37 cellular contexts compared by ENCODE assay signal in the genomic region with DNA sequence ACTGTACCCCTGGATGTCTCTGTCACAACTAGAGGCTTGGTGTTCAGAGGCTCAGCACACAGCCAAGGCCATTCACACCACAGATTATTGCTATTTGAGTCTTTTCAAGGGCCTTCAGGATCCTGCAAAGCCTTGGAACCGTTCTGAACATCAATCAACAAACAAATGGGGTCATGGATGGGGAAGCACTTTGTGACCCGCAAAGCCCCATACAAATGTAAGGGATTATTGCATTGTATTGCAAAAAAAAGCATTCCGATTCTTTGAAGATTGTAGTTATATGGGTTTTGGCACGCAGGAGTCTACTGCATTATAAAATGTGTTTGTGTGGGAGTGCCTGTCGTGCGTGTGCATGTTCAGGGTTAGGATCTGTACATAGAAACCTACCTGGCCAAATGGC.
"Had no signal": no experiment of that assay in that cellular context is flagged by ENCODE, and none has a peak within 500 bp of the region (broad histone marks: within the 10 kb centered on the region; RNA-seq: fewer than 3 reads in every experiment).

No MANE protein-coding gene starts in this region.

- H3K4me1 ChIP-seq: adrenal gland had no signal

- H3K27me3 ChIP-seq: adrenal gland, cardiac muscle cell had no signal

- H3K36me3 ChIP-seq: adrenal gland, cardiac muscle cell had no signal

- H3K4me3 Mint-ChIP-seq: activated B cell treated with CpG ODN at 0.5 μM for 24 hours; activated CD4-positive, alpha-beta memory T cell treated with anti-CD3 and anti-CD28 coated beads for 36 hours; activated CD4-positive, alpha-beta T cell treated with anti-CD3 and anti-CD28 coated beads, Interleukin-2, amount 10 ng/mL, durations not matched to agents 24 days and 14 days; activated CD8-positive, alpha-beta T cell treated with anti-CD3 and anti-CD28 coated beads for 36 hours; activated naive CD4-positive, alpha-beta T cell treated with anti-CD3 and anti-CD28 coated beads, Interleukin-2, amount 10 ng/mL, durations not matched to agents 7 days and 5 days; activated naive CD8-positive, alpha-beta T cell treated with anti-CD3 and anti-CD28 coated beads for 36 hours; activated T-cell treated with anti-CD3 and anti-CD28 coated beads, Interleukin-2, amount 50 U/mL, for 4 hours; activated T-cell treated with anti-CD3 and anti-CD28 coated beads, Interleukin-2, amount 50 U/mL, for 72 hours; activated T-helper 1 cell treated with anti-CD3 and anti-CD28 coated beads, Interleukin-12 subunit alpha, Interleukin-12 subunit beta, Interleukin-2, Interleukin-4 antibody, amounts not matched to agents 30 ng/mL and 10 ng/mL and 1 ng/mL, durations not matched to agents 14 hours and 24 hours and 36 hours; activated T-helper 17 cell treated with anti-CD3 and anti-CD28 coated beads, Interleukin-2, amount 50 U/mL, for 72 hours; brain; central memory CD8-positive, alpha-beta T cell; T-helper 1 cell treated with Interleukin-12 subunit alpha and Interleukin-12 subunit beta and Interleukin-4 antibody, amounts not matched to agents 30 μg/mL and 1 μg/mL, for 36 hours; T-helper 2 cell treated with Interferon-gamma antibody and Interleukin-4, amounts not matched to agents 5 μg/mL and 100 μg/mL, for 36 hours had no signal

- H3K27me3 Mint-ChIP-seq: activated B cell treated with CpG ODN at 0.5 μM for 24 hours; activated CD4-positive, alpha-beta memory T cell treated with anti-CD3 and anti-CD28 coated beads for 36 hours; activated CD4-positive, alpha-beta T cell treated with anti-CD3 and anti-CD28 coated beads, Interleukin-2, amount 10 ng/mL, durations not matched to agents 24 days and 14 days; activated CD8-positive, alpha-beta T cell treated with anti-CD3 and anti-CD28 coated beads for 36 hours; activated naive CD8-positive, alpha-beta T cell treated with anti-CD3 and anti-CD28 coated beads for 36 hours; activated T-helper 17 cell treated with anti-CD3 and anti-CD28 coated beads, Interleukin-2, amount 50 U/mL, for 72 hours; central memory CD8-positive, alpha-beta T cell had no signal

- H3K4me3 ChIP-seq: adrenal gland, cardiac muscle cell had no signal

- H3K9me3 ChIP-seq: adrenal gland had no signal

- DNase-seq: activated B cell treated with CpG ODN at 0.5 μM for 24 hours; activated CD4-positive, alpha-beta memory T cell treated with anti-CD3 and anti-CD28 coated beads for 36 hours; activated CD4-positive, alpha-beta T cell treated with anti-CD3 and anti-CD28 coated beads for 4 hours; activated CD4-positive, alpha-beta T cell treated with anti-CD3 and anti-CD28 coated beads, Interleukin-2, amount 10 ng/mL, durations not matched to agents 24 days and 14 days; activated CD4-positive, alpha-beta T cell treated with anti-CD3 and anti-CD28 coated beads, Interleukin-2, amount 50 U/mL, for 1 hour; activated CD4-positive, alpha-beta T cell treated with anti-CD3 and anti-CD28 coated beads, Interleukin-2, amount 50 U/mL, for 4 hours; activated CD4-positive, CD25-positive, alpha-beta regulatory T cell treated with anti-CD3 and anti-CD28 coated beads, Interleukin-2, amount 50 U/mL, for 72 hours; activated CD8-positive, alpha-beta memory T cell treated with anti-CD3 and anti-CD28 coated beads, Interleukin-2, amount 50 U/mL, for 4 hours; activated CD8-positive, alpha-beta T cell treated with anti-CD3 and anti-CD28 coated beads for 36 hours; activated effector memory CD4-positive, alpha-beta T cell treated with anti-CD3 and anti-CD28 coated beads, Interleukin-2, amount 50 U/mL, for 16 hours; activated gamma-delta T cell treated with Interleukin-2 at 50 U/mL for 16 hours; activated naive CD4-positive, alpha-beta T cell; activated naive CD4-positive, alpha-beta T cell treated with anti-CD3 and anti-CD28 coated beads, Interleukin-2, amount 10 ng/mL, durations not matched to agents 7 days and 5 days; activated naive CD8-positive, alpha-beta T cell treated with anti-CD3 and anti-CD28 coated beads for 36 hours; activated T-cell treated with anti-CD3 and anti-CD28 coated beads for 4 hours; activated T-cell treated with anti-CD3 and anti-CD28 coated beads, Interleukin-2, amount 50 U/mL, for 1 hour; activated T-cell treated with anti-CD3 and anti-CD28 coated beads, Interleukin-2, amount 50 U/mL, for 4 hours; activated T-cell treated with anti-CD3 and anti-CD28 coated beads, Interleukin-2, amount 50 U/mL, for 72 hours; adrenal gland; amniotic stem cell; aorta; caudate nucleus; cerebellar nuclear complex; T-helper 1 cell; T-helper 2 cell; T-helper 9 cell had no signal

- FAIRE-seq: bronchial epithelial cell, TTC549 had no signal

- H3K4me1 Mint-ChIP-seq: brain had no signal

- H3K27ac Mint-ChIP-seq: activated B cell treated with CpG ODN at 0.5 μM for 24 hours; activated CD4-positive, alpha-beta memory T cell treated with anti-CD3 and anti-CD28 coated beads for 36 hours; activated CD4-positive, alpha-beta T cell treated with anti-CD3 and anti-CD28 coated beads, Interleukin-2, amount 10 ng/mL, durations not matched to agents 24 days and 14 days; activated CD8-positive, alpha-beta T cell treated with anti-CD3 and anti-CD28 coated beads for 36 hours; activated naive CD4-positive, alpha-beta T cell treated with anti-CD3 and anti-CD28 coated beads, Interleukin-2, amount 10 ng/mL, durations not matched to agents 7 days and 5 days; activated naive CD4-positive, alpha-beta T cell treated with anti-CD3 and anti-CD28 coated beads, Interleukin-2, amount 50 U/mL, for 72 hours; activated naive CD8-positive, alpha-beta T cell treated with anti-CD3 and anti-CD28 coated beads for 36 hours; activated T-cell treated with anti-CD3 and anti-CD28 coated beads, Interleukin-2, amount 50 U/mL, for 72 hours; activated T-helper 1 cell treated with anti-CD3 and anti-CD28 coated beads, Interleukin-12 subunit alpha, Interleukin-12 subunit beta, Interleukin-2, Interleukin-4 antibody, amounts not matched to agents 30 ng/mL and 10 ng/mL and 1 ng/mL, durations not matched to agents 14 hours and 24 hours and 36 hours; activated T-helper 17 cell treated with anti-CD3 and anti-CD28 coated beads, Interleukin-2, amount 50 U/mL, for 72 hours; brain; T-helper 1 cell treated with Interleukin-12 subunit alpha and Interleukin-12 subunit beta and Interleukin-4 antibody, amounts not matched to agents 30 μg/mL and 1 μg/mL, for 36 hours; T-helper 2 cell treated with Interferon-gamma antibody and Interleukin-4, amounts not matched to agents 5 μg/mL and 100 μg/mL, for 36 hours had no signal

- H3K36me3 Mint-ChIP-seq: activated CD4-positive, alpha-beta memory T cell treated with anti-CD3 and anti-CD28 coated beads for 36 hours; activated naive CD4-positive, alpha-beta T cell treated with anti-CD3 and anti-CD28 coated beads, Interleukin-2, amount 10 ng/mL, durations not matched to agents 7 days and 5 days; activated naive CD4-positive, alpha-beta T cell treated with anti-CD3 and anti-CD28 coated beads, Interleukin-2, amount 50 U/mL, for 72 hours; activated naive CD8-positive, alpha-beta T cell treated with anti-CD3 and anti-CD28 coated beads for 36 hours; brain had no signal

- ATAC-seq: activated CD8-positive, alpha-beta T cell treated with anti-CD3 and anti-CD28 coated beads for 36 hours; activated naive CD4-positive, alpha-beta T cell treated with anti-CD3 and anti-CD28 coated beads, Interleukin-2, amount 50 U/mL, for 72 hours; activated T-cell treated with anti-CD3 and anti-CD28 coated beads, Interleukin-2, amount 50 U/mL, for 4 hours; activated T-cell treated with anti-CD3 and anti-CD28 coated beads, Interleukin-2, amount 50 U/mL, for 72 hours; activated T-helper 17 cell treated with anti-CD3 and anti-CD28 coated beads, Interleukin-2, amount 50 U/mL, for 72 hours had no signal

- H3K9me3 Mint-ChIP-seq: activated B cell treated with CpG ODN at 0.5 μM for 24 hours; activated CD4-positive, alpha-beta memory T cell treated with anti-CD3 and anti-CD28 coated beads for 36 hours; activated CD4-positive, alpha-beta T cell treated with anti-CD3 and anti-CD28 coated beads, Interleukin-2, amount 10 ng/mL, durations not matched to agents 24 days and 14 days; activated CD8-positive, alpha-beta T cell treated with anti-CD3 and anti-CD28 coated beads for 36 hours; activated naive CD4-positive, alpha-beta T cell treated with anti-CD3 and anti-CD28 coated beads, Interleukin-2, amount 10 ng/mL, durations not matched to agents 7 days and 5 days; activated naive CD4-positive, alpha-beta T cell treated with anti-CD3 and anti-CD28 coated beads, Interleukin-2, amount 50 U/mL, for 72 hours; activated naive CD8-positive, alpha-beta T cell treated with anti-CD3 and anti-CD28 coated beads for 36 hours; activated T-cell treated with anti-CD3 and anti-CD28 coated beads, Interleukin-2, amount 50 U/mL, for 4 hours; activated T-cell treated with anti-CD3 and anti-CD28 coated beads, Interleukin-2, amount 50 U/mL, for 72 hours; activated T-helper 1 cell treated with anti-CD3 and anti-CD28 coated beads, Interleukin-12 subunit alpha, Interleukin-12 subunit beta, Interleukin-2, Interleukin-4 antibody, amounts not matched to agents 30 ng/mL and 10 ng/mL and 1 ng/mL, durations not matched to agents 14 hours and 24 hours and 36 hours; activated T-helper 17 cell treated with anti-CD3 and anti-CD28 coated beads, Interleukin-2, amount 50 U/mL, for 72 hours; central memory CD8-positive, alpha-beta T cell; T-helper 1 cell treated with Interleukin-12 subunit alpha and Interleukin-12 subunit beta and Interleukin-4 antibody, amounts not matched to agents 30 μg/mL and 1 μg/mL, for 36 hours; T-helper 2 cell treated with Interferon-gamma antibody and Interleukin-4, amounts not matched to agents 5 μg/mL and 100 μg/mL, for 36 hours had no signal

- H3K27ac ChIP-seq: adrenal gland, cardiac muscle cell, VCaP had no signal
